In genomic region chr5:33781286-33781685, GRCh38 we compare ENCODE assay signal across 15 cellular contexts.
DNase-seq lines count a peak whose midpoint lies in the region; ATAC-seq and TF ChIP-seq lines count a peak whose summit lies in the region.
"Had no signal": no experiment of that assay in that cellular context is flagged by ENCODE, and none has a peak within 500 bp of the region (broad histone marks: within the 10 kb centered on the region; RNA-seq: fewer than 3 reads in every experiment).

No MANE protein-coding gene starts in this region.

- no peak overlapping the region for H3K27ac Mint-ChIP-seq in activated naive CD8-positive, alpha-beta T cell treated with anti-CD3 and anti-CD28 coated beads for 36 hours
- H3K27ac Mint-ChIP-seq: CD8-positive, alpha-beta T cell; T-helper 1 cell treated with Interleukin-12 subunit alpha and Interleukin-12 subunit beta and Interleukin-4 antibody, amounts not matched to agents 30 μg/mL and 1 μg/mL, for 36 hours had no signal

- H3K36me3 ChIP-seq in Peyer's patch, result no peaks in the 10 kb centered on the region
- H3K36me3 ChIP-seq: pancreas had no signal

- no peaks in the 10 kb centered on the region for H3K27me3 ChIP-seq in Peyer's patch

- H3K27me3 Mint-ChIP-seq in activated naive CD8-positive, alpha-beta T cell treated with anti-CD3 and anti-CD28 coated beads for 36 hours, result no peaks in the 10 kb centered on the region

- H3K36me3 Mint-ChIP-seq in activated naive CD8-positive, alpha-beta T cell treated with anti-CD3 and anti-CD28 coated beads for 36 hours, result no peaks in the 10 kb centered on the region
- H3K36me3 Mint-ChIP-seq: CD8-positive, alpha-beta T cell had no signal

- no peaks in the 10 kb centered on the region for H3K9me3 ChIP-seq in Peyer's patch
- H3K9me3 ChIP-seq: pancreas had no signal

- peaks cover 2% of the 10 kb centered on the region for H3K9me3 Mint-ChIP-seq in activated naive CD8-positive, alpha-beta T cell treated with anti-CD3 and anti-CD28 coated beads for 36 hours
- H3K9me3 Mint-ChIP-seq: T-helper 1 cell treated with Interleukin-12 subunit alpha and Interleukin-12 subunit beta and Interleukin-4 antibody, amounts not matched to agents 30 μg/mL and 1 μg/mL, for 36 hours had no signal

- ATAC-seq in HG03520 (IDR thresholded peaks at IDR 0.05; ENCODE audit: unreplicated experiment), result no peak
- ATAC-seq: CD8-positive, alpha-beta T cell; left lobe of liver had no signal

- DNase-seq in GM03348 (ENCODE audit: low spot score) (peak; percentile 43), M059J (ENCODE audit: low read depth) (peak; percentile 92), fibroblast of pulmonary artery (ENCODE audit: low read depth) (peak; percentile 65), renal cortical epithelial cell (ENCODE audit: low read depth) (peak; percentile 75), NCI-H1417 treated with DMSO at 0.1 percent for 48 hours (lab: John Stamatoyannopoulos, UW) (no peak), Peyer's patch (no peak)
- DNase-seq in activated naive CD8-positive, alpha-beta T cell treated with anti-CD3 and anti-CD28 coated beads for 36 hours, result no peak
- DNase-seq: CD8-positive, alpha-beta T cell; NCI-H1105 treated with DMSO at 0.1 percent for 48 hours; NCI-H82; pancreas had no signal

- H3K4me3 ChIP-seq in fibroblast of pulmonary artery (replicated peaks; ENCODE audit: low read depth, low read length) (no peak overlapping the region), Peyer's patch (no peak overlapping the region)
- H3K4me3 ChIP-seq: pancreas had no signal

- H3K4me3 Mint-ChIP-seq in activated naive CD8-positive, alpha-beta T cell treated with anti-CD3 and anti-CD28 coated beads for 36 hours, result no peak overlapping the region
- H3K4me3 Mint-ChIP-seq: CD8-positive, alpha-beta T cell had no signal

- no peaks in the 10 kb centered on the region for H3K4me1 ChIP-seq in Peyer's patch
- H3K4me1 ChIP-seq: pancreas had no signal

- TF ChIP-seq POLR2A in Peyer's patch (IDR thresholded peaks at IDR 0.05), result no peak

- H3K27ac ChIP-seq in Peyer's patch, result no peak overlapping the region
- H3K27ac ChIP-seq: HL-60, pancreas had no signal

- TF ChIP-seq CTCF in fibroblast of pulmonary artery (IDR thresholded peaks at IDR 0.05; ENCODE audit: low read length, missing control alignments) (no peak), Peyer's patch (IDR thresholded peaks at IDR 0.05) (no peak)

- no peaks in the 10 kb centered on the region for H3K4me1 Mint-ChIP-seq in activated naive CD8-positive, alpha-beta T cell treated with anti-CD3 and anti-CD28 coated beads for 36 hours

Comparison
In these comparisons a context has a peak if more than half of its experiments do, and no peak if none do; other contexts are left out.
1. DNase-seq: peak in GM03348 (single experiment), M059J (single experiment), fibroblast of pulmonary artery (single experiment) and renal cortical epithelial cell (single experiment); none in NCI-H1417 treated with DMSO at 0.1 percent for 48 hours (single experiment), Peyer's patch (0 of 3) and activated naive CD8-positive, alpha-beta T cell treated with anti-CD3 and anti-CD28 coated beads for 36 hours (single experiment).